17 cellular contexts compared by ENCODE assay signal in genomic region chr11:78659326-78660319, GRCh38.
DNase-seq lines count a peak whose midpoint lies in the region; ATAC-seq and TF ChIP-seq lines count a peak whose summit lies in the region.
"Had no signal": no experiment of that assay in that cellular context is flagged by ENCODE, and none has a peak within 500 bp of the region (broad histone marks: within the 10 kb centered on the region; RNA-seq: fewer than 3 reads in every experiment).

No MANE protein-coding gene starts in this region.

- in situ Hi-C loops in gastrocnemius medialis (cut with MboI; ENCODE audit: low sequenced_read_pairs in 4 of 4): loop anchor here in 2 of 4 donors (25.0 kb wide), 2 partner anchors 403 to 428 kb away; no protein-coding TSS in a partner anchor

- no peaks in the 10 kb centered on the region for H3K9me3 Mint-ChIP-seq in natural killer cell treated with Interleukin-12 subunit alpha and Interleukin-12 subunit beta and Interleukin-15 and Interleukin-18, amount 100 ng/mL, for 72 hours
- H3K9me3 Mint-ChIP-seq: activated CD4-positive, alpha-beta T cell treated with anti-CD3 and anti-CD28 coated beads, Interleukin-2, amount 10 ng/mL, durations not matched to agents 7 days and 5 days; CD4-positive, alpha-beta T cell; central memory CD8-positive, alpha-beta T cell had no signal

- TF ChIP-seq POLR2A in gastrocnemius medialis (IDR thresholded peaks at IDR 0.05): no peak

- H3K36me3 ChIP-seq in A673 (ENCODE audit: insufficient read depth, low read length, poor library complexity, severe bottlenecking) (no peaks in the 10 kb centered on the region), liver (ENCODE audit: control insufficient read depth in 4 of 4, insufficient read depth in 3 of 4, low read depth in 1 of 4, low read length in 3 of 4) (no peaks in the 10 kb centered on the region), gastrocnemius medialis (no peaks in the 10 kb centered on the region)
- H3K36me3 ChIP-seq: left ventricle myocardium inferior, upper lobe of right lung had no signal

- H3K4me3 Mint-ChIP-seq in natural killer cell treated with Interleukin-12 subunit alpha and Interleukin-12 subunit beta and Interleukin-15 and Interleukin-18, amount 100 ng/mL, for 72 hours: no peak overlapping the region
- H3K4me3 Mint-ChIP-seq: activated CD4-positive, alpha-beta T cell treated with anti-CD3 and anti-CD28 coated beads, Interleukin-2, amount 10 ng/mL, durations not matched to agents 7 days and 5 days; CD4-positive, alpha-beta T cell; central memory CD8-positive, alpha-beta T cell had no signal

- H3K4me1 ChIP-seq in A673 (ENCODE audit: insufficient read depth, low read length, poor library complexity, severe bottlenecking) (no peaks in the 10 kb centered on the region), liver (ENCODE audit: control insufficient read depth in 4 of 4, insufficient read depth in 4 of 4, low read length in 3 of 4) (peaks cover 0 to 5% (median 1%) of the 10 kb centered on the region in 4 donors), gastrocnemius medialis (no peaks in the 10 kb centered on the region)
- H3K4me1 ChIP-seq: left ventricle myocardium inferior, upper lobe of right lung had no signal

- H3K4me3 ChIP-seq in A673 (ENCODE audit: low read depth, low read length, poor library complexity, severe bottlenecking) (no peak overlapping the region), liver (ENCODE audit: low read depth in 1 of 3, low read length in 3 of 3) (no peak overlapping the region), gastrocnemius medialis (no peak overlapping the region)
- H3K4me3 ChIP-seq: left ventricle myocardium inferior, SK-N-MC, upper lobe of right lung had no signal

- TF ChIP-seq CTCF in A673 (conservative IDR thresholded peaks at IDR 0.05; ENCODE audit: low read depth, low read length) (no peak), liver (IDR thresholded peaks at IDR 0.05; ENCODE audit: low read depth, low read length, missing input control) (no peak), gastrocnemius medialis (IDR thresholded peaks at IDR 0.05 in 4 of 5, conservative IDR thresholded peaks at IDR 0.05 in 1 of 5) (no peak)

- H3K27ac Mint-ChIP-seq in natural killer cell treated with Interleukin-12 subunit alpha and Interleukin-12 subunit beta and Interleukin-15 and Interleukin-18, amount 100 ng/mL, for 72 hours: no peak overlapping the region
- H3K27ac Mint-ChIP-seq: activated CD4-positive, alpha-beta T cell treated with anti-CD3 and anti-CD28 coated beads, Interleukin-2, amount 10 ng/mL, durations not matched to agents 7 days and 5 days; CD4-positive, alpha-beta T cell had no signal

- POLR2A ChIA-PET in A673 (lab: Charles Lee; ENCODE audit: low non-redundant PET): no interaction called here

- H3K9ac ChIP-seq in liver (ENCODE audit: low read depth in 1 of 2, low read length in 2 of 2): no peak overlapping the region

- peaks cover 4 to 7% of the 10 kb centered on the region in 2 donors for H3K27me3 Mint-ChIP-seq in natural killer cell treated with Interleukin-12 subunit alpha and Interleukin-12 subunit beta and Interleukin-15 and Interleukin-18, amount 100 ng/mL, for 72 hours

- H3K27ac ChIP-seq in A673 (ENCODE audit: low read depth, low read length, poor library complexity, severe bottlenecking) (no peak overlapping the region), liver (ENCODE audit: low read depth in 1 of 2, low read length in 2 of 2) (no peak overlapping the region), gastrocnemius medialis (no peak overlapping the region)
- H3K27ac ChIP-seq: left ventricle myocardium inferior, SK-N-MC, upper lobe of right lung had no signal

- H3K36me3 Mint-ChIP-seq in natural killer cell treated with Interleukin-12 subunit alpha and Interleukin-12 subunit beta and Interleukin-15 and Interleukin-18, amount 100 ng/mL, for 72 hours: no peaks in the 10 kb centered on the region

- CTCF ChIA-PET in A673 (lab: Charles Lee): no interaction called here

- DNase-seq in A673 (ENCODE audit: low spot score): peak; percentile 31
- peak; percentile 93 for DNase-seq in NCI-H1105 (lab: John Stamatoyannopoulos, UW)
- peak; percentile 6 for DNase-seq in activated CD8-positive, alpha-beta memory T cell treated with anti-CD3 and anti-CD28 coated beads, Interleukin-2, amount 50 U/mL, for 48 hours
- no peak for DNase-seq in natural killer cell treated with Interleukin-12 subunit alpha and Interleukin-12 subunit beta and Interleukin-15 and Interleukin-18, amount 100 ng/mL, for 72 hours (ENCODE audit: low spot score)
- no peak for DNase-seq in gastrocnemius medialis
- no peak for DNase-seq in NCI-H1694 treated with DMSO at 0.1 percent for 48 hours (lab: John Stamatoyannopoulos, UW)
- DNase-seq: activated CD4-positive, alpha-beta T cell treated with anti-CD3 and anti-CD28 coated beads, Interleukin-2, amount 10 ng/mL, durations not matched to agents 7 days and 5 days; activated T-cell treated with anti-CD3 and anti-CD28 coated beads, Interleukin-2, amount 50 U/mL, for 48 hours; CD4-positive, alpha-beta T cell; left ventricle myocardium inferior; NCI-H524 treated with DMSO at 0.1 percent for 48 hours; stimulated activated naive CD4-positive, alpha-beta T cell; upper lobe of right lung had no signal

- no peaks in the 10 kb centered on the region for H3K9me3 ChIP-seq in A673 (ENCODE audit: low read depth, low read length, poor library complexity, severe bottlenecking)
- no peaks in the 10 kb centered on the region for H3K9me3 ChIP-seq in liver (ENCODE audit: control insufficient read depth in 4 of 4, low read length in 3 of 4)
- H3K9me3 ChIP-seq in gastrocnemius medialis: no peaks in the 10 kb centered on the region
- H3K9me3 ChIP-seq: left ventricle myocardium inferior, upper lobe of right lung had no signal

- ATAC-seq in natural killer cell treated with Interleukin-12 subunit alpha and Interleukin-12 subunit beta and Interleukin-15 and Interleukin-18, amount 100 ng/mL, for 72 hours: no peak
- ATAC-seq in gastrocnemius medialis (no peak), GM18861 (IDR thresholded peaks at IDR 0.05; ENCODE audit: unreplicated experiment) (no peak)
- ATAC-seq: upper lobe of right lung had no signal

- intact Hi-C loops in A673 (cut with micrococcal nuclease; ENCODE audit: unreplicated experiment) (no loop called here), gastrocnemius medialis (cut with DNase I; ENCODE audit: low total_unique reads) (no loop called here)

- TF ChIP-seq RAD21 in liver (IDR thresholded peaks at IDR 0.05): peak in 1 of 2 donors; percentile 36

- no peaks in the 10 kb centered on the region for H3K4me1 Mint-ChIP-seq in natural killer cell treated with Interleukin-12 subunit alpha and Interleukin-12 subunit beta and Interleukin-15 and Interleukin-18, amount 100 ng/mL, for 72 hours (ENCODE audit: low read depth in 2 of 2)
- H3K4me1 Mint-ChIP-seq: activated CD4-positive, alpha-beta T cell treated with anti-CD3 and anti-CD28 coated beads, Interleukin-2, amount 10 ng/mL, durations not matched to agents 7 days and 5 days; central memory CD8-positive, alpha-beta T cell had no signal

- BruUV-seq in A673 (replicated peaks; lab: Mats Ljungman, UMichigan): no TSS peak

- 50% methylated on average over 11 of the region's 11 CpGs for WGBS in liver

- H3K27me3 ChIP-seq in A673 (replicated peaks; ENCODE audit: insufficient read depth, low read depth, low read length, poor library complexity) (no peaks in the 10 kb centered on the region), liver (ENCODE audit: control insufficient read depth in 4 of 4, insufficient read depth in 4 of 4, low read length in 3 of 4) (no peaks in the 10 kb centered on the region), gastrocnemius medialis (no peaks in the 10 kb centered on the region)
- H3K27me3 ChIP-seq: upper lobe of right lung had no signal

TF ChIP-seq in liver, 16 proteins besides CTCF, POLR2A, EP300 and RAD21:
- TF ChIP-seq HNF4A (conservative IDR thresholded peaks at IDR 0.05) (peak; percentile 9 to 33), YY1 (IDR thresholded peaks at IDR 0.05) (no peak), RXRA (IDR thresholded peaks at IDR 0.05) (peak in 1 of 2 donors; percentile 14)
TF ChIP-seq in liver: peak in this region for 2.

Comparison
In these comparisons a context has a peak if more than half of its experiments do, and no peak if none do; other contexts are left out.
1. DNase-seq: peak in A673 (single experiment), NCI-H1105 (single experiment) and activated CD8-positive, alpha-beta memory T cell treated with anti-CD3 and anti-CD28 coated beads, Interleukin-2, amount 50 U/mL, for 48 hours (single experiment); none in natural killer cell treated with Interleukin-12 subunit alpha and Interleukin-12 subunit beta and Interleukin-15 and Interleukin-18, amount 100 ng/mL, for 72 hours (single experiment), gastrocnemius medialis (0 of 2) and NCI-H1694 treated with DMSO at 0.1 percent for 48 hours (single experiment).